Comparison of ENCODE assay signal across 11 cellular contexts in genomic region chr20:53918010-53918311, GRCh38.
A peak's percentile ranks its signal among the peaks of the same experiment; 100 is the strongest.
DNase-seq lines count a peak whose midpoint lies in the region; TF ChIP-seq lines count a peak whose summit lies in the region.
"Had no signal": no experiment of that assay in that cellular context is flagged by ENCODE, and none has a peak within 500 bp of the region (broad histone marks: within the 10 kb centered on the region; RNA-seq: fewer than 3 reads in every experiment).

No MANE protein-coding gene starts in this region.

- no peak overlapping the region for H3K4me3 ChIP-seq in HUES64 (ENCODE audit: low read length)
- no peak overlapping the region for H3K4me3 ChIP-seq in stomach smooth muscle (ENCODE audit: low read length in 2 of 2)
- H3K4me3 ChIP-seq in dorsolateral prefrontal cortex, result no peak overlapping the region
- H3K4me3 ChIP-seq in SJCRH30, result no peak overlapping the region

- H3K27ac ChIP-seq in HUES64 (ENCODE audit: low read depth, low read length) (peak overlapping the region; percentile 15), layer of hippocampus (ENCODE audit: low read depth, low read length) (peak overlapping the region; percentile 54), stomach smooth muscle (ENCODE audit: low read length) (peak overlapping the region; percentile 80), dorsolateral prefrontal cortex (peak overlapping the region in 16 of 59 donors; percentile 1 to 97 (median 92)), SJCRH30 (no peak overlapping the region)

- no peaks in the 10 kb centered on the region for H3K9me3 Mint-ChIP-seq in activated naive CD8-positive, alpha-beta T cell (ENCODE audit: low read depth)

- no peak overlapping the region for H3K9ac ChIP-seq in HUES64 (ENCODE audit: low read depth, low read length)
- no peak overlapping the region for H3K9ac ChIP-seq in stomach smooth muscle (ENCODE audit: low read length in 2 of 2)

- H3K27ac Mint-ChIP-seq in activated naive CD8-positive, alpha-beta T cell, result peak overlapping the region; percentile 79

- H3K9me3 ChIP-seq in HUES64 (ENCODE audit: insufficient read depth, low read depth, low read length) (no peaks in the 10 kb centered on the region), stomach smooth muscle (ENCODE audit: control insufficient read depth in 2 of 2, low read length in 2 of 2) (no peaks in the 10 kb centered on the region), SJCRH30 (replicated peaks) (no peaks in the 10 kb centered on the region)

- H3K36me3 ChIP-seq in HUES64 (ENCODE audit: insufficient read depth, low read length) (no peaks in the 10 kb centered on the region), stomach smooth muscle (ENCODE audit: control insufficient read depth in 2 of 2, insufficient read depth in 2 of 2, low read length in 2 of 2) (no peaks in the 10 kb centered on the region), SJCRH30 (no peaks in the 10 kb centered on the region)

- H3K4me1 ChIP-seq in HUES64 (ENCODE audit: insufficient read depth, low read length) (peaks cover 53% of the 10 kb centered on the region), stomach smooth muscle (ENCODE audit: control insufficient read depth, insufficient read depth, low read length) (peaks cover 25% of the 10 kb centered on the region), SJCRH30 (peaks cover 31% of the 10 kb centered on the region)

- H3K27me3 ChIP-seq in HUES64 (ENCODE audit: insufficient read depth, low read length), result no peaks in the 10 kb centered on the region
- H3K27me3 ChIP-seq in layer of hippocampus (ENCODE audit: control insufficient read depth, insufficient read depth, low read length), result no peaks in the 10 kb centered on the region
- no peaks in the 10 kb centered on the region for H3K27me3 ChIP-seq in stomach smooth muscle (ENCODE audit: control insufficient read depth in 1 of 2, insufficient read depth in 2 of 2, low read length in 2 of 2)
- H3K27me3 ChIP-seq in dorsolateral prefrontal cortex, result no peaks in the 10 kb centered on the region
- H3K27me3 ChIP-seq in SJCRH30, result no peaks in the 10 kb centered on the region

- DNase-seq in putamen (ENCODE audit: low spot score) (no peak), A172 (ENCODE audit: low spot score) (no peak), dorsolateral prefrontal cortex (no peak), SJCRH30 (no peak)
- DNase-seq: DMS79 treated with DMSO at 0.1 percent for 48 hours; NCI-H2081; stimulated activated CD4-positive, alpha-beta T cell treated with anti-CD3 and anti-CD28 coated beads, Interleukin-2, amount 100 ng/mL, for 48 hours had no signal

- no peak for TF ChIP-seq CTCF in dorsolateral prefrontal cortex (IDR thresholded peaks at IDR 0.05 in 54 of 56, conservative IDR thresholded peaks at IDR 0.05 in 2 of 56; ENCODE audit: low read depth in 1 of 56, partially characterized antibody in 56 of 56)

- intact Hi-C loops in dorsolateral prefrontal cortex (cut with DNase I), result loop anchor here (5.0 to 10.0 kb wide), 5 partner anchors 144 to 336 kb away; no protein-coding TSS in a partner anchor

- no peak overlapping the region for H3K4me3 Mint-ChIP-seq in activated naive CD8-positive, alpha-beta T cell

- peaks cover 3% of the 10 kb centered on the region for H3K36me3 Mint-ChIP-seq in activated naive CD8-positive, alpha-beta T cell

- peaks cover 44% of the 10 kb centered on the region for H3K4me1 Mint-ChIP-seq in activated naive CD8-positive, alpha-beta T cell (ENCODE audit: low read depth)

- no peaks in the 10 kb centered on the region for H3K27me3 Mint-ChIP-seq in activated naive CD8-positive, alpha-beta T cell
